Comparison of ENCODE assay signal across 10 cellular contexts in genomic region chr6:135995160-135995898, GRCh38.
A peak's percentile ranks its signal among the peaks of the same experiment; 100 is the strongest.
DNase-seq lines count a peak whose midpoint lies in the region; ATAC-seq, FAIRE-seq and TF ChIP-seq lines count a peak whose summit lies in the region.
"Had no signal": no experiment of that assay in that cellular context is flagged by ENCODE, and none has a peak within 500 bp of the region (broad histone marks: within the 10 kb centered on the region; RNA-seq: fewer than 3 reads in every experiment).

No MANE protein-coding gene starts in this region.

- peak overlapping the region; percentile 25 for H3K4me3 ChIP-seq in epithelial cell of proximal tubule (ENCODE audit: low read depth, low read length)
- H3K4me3 ChIP-seq: cardiac muscle cell had no signal

- no peak for TF ChIP-seq CTCF in epithelial cell of proximal tubule (conservative IDR thresholded peaks at IDR 0.05; ENCODE audit: low read depth, low read length)

- no peak for TF ChIP-seq POLR2A in H54 (IDR thresholded peaks at IDR 0.05; ENCODE audit: low read depth, low read length)

- DNase-seq in H54 (ENCODE audit: insufficient read length, low spot score) (peak; percentile 8), RKO (ENCODE audit: low spot score) (peak; percentile 13), epithelial cell of proximal tubule (ENCODE audit: low read depth) (peak; percentile 46), pulmonary artery endothelial cell (ENCODE audit: low read depth, low spot score) (peak; percentile 41), DMS114 treated with DMSO at 0.1 percent for 48 hours (lab: John Stamatoyannopoulos, UW; ENCODE audit: unreplicated experiment) (no peak), NCI-H2081 treated with DMSO at 0.1 percent for 48 hours (lab: John Stamatoyannopoulos, UW) (no peak), urothelium cell line (ENCODE audit: low spot score) (no peak)
- DNase-seq: NCI-H1930 had no signal

- FAIRE-seq in H54 (lab: Jason Lieb, UNC): no peak
- FAIRE-seq in urothelium cell line (lab: Jason Lieb, UNC): no peak

- no peak for ATAC-seq in HG03280 (IDR thresholded peaks at IDR 0.05; ENCODE audit: unreplicated experiment)

Comparison
In these comparisons a context has a peak if more than half of its experiments do, and no peak if none do; other contexts are left out.
1. DNase-seq: peak in H54 (single experiment), RKO (single experiment), epithelial cell of proximal tubule (single experiment) and pulmonary artery endothelial cell (single experiment); none in DMS114 treated with DMSO at 0.1 percent for 48 hours (single experiment), NCI-H2081 treated with DMSO at 0.1 percent for 48 hours (single experiment) and urothelium cell line (single experiment).